ENCODE assay signal across 17 cellular contexts in the genomic region with DNA sequence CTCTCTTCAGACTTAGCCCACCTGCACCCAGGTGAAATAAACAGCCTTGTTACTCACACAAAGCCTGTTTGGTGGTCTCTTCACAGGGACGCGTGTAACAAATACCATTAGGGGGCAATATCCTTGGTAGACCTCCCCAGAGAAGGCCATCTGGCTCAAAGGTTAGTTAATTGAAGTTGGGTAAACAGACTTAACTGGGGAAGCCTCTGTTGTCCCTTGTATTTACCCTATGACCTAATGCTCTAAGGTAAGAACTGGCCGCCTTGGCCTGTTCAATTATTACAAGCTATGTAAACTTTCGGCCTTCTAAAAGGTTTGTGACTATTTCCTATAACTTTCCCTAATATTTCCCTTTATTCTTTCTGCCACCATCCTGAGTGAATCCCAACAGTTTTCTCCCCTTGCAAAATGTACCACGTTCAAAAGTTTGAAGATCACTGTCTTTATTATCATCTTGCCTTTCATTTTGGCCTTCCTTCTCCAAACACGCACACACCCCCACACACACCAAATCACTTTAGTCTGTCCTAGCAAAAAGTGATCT. TPM values are rescaled to one million over a fixed set of nuclear protein-coding genes. Genes with fewer than 3 reads are reported as not detected.
A peak's percentile ranks its signal among the peaks of the same experiment; 100 is the strongest.
DNase-seq lines count a peak whose midpoint lies in the region; ATAC-seq, FAIRE-seq and TF ChIP-seq lines count a peak whose summit lies in the region.
"Had no signal": no experiment of that assay in that cellular context is flagged by ENCODE, and none has a peak within 500 bp of the region (broad histone marks: within the 10 kb centered on the region; RNA-seq: fewer than 3 reads in every experiment).

No MANE protein-coding gene starts in this region.

- TF ChIP-seq CTCF in VCaP (conservative IDR thresholded peaks at IDR 0.05) (no peak), GM10266 (IDR thresholded peaks at IDR 0.05; ENCODE audit: control insufficient read depth, insufficient read depth, low read depth, missing control alignments) (no peak)

- DNase-seq in activated naive CD4-positive, alpha-beta T cell treated with anti-CD3 and anti-CD28 coated beads, Interleukin-2, amount 50 U/mL, for 16 hours: no peak
- no peak for DNase-seq in left cardiac atrium
- no peak for DNase-seq in activated CD4-positive, alpha-beta T cell treated with anti-CD3 and anti-CD28 coated beads, Interleukin-2, amount 50 U/mL, for 1 hour
- DNase-seq in GM10266 (ENCODE audit: extremely low spot score): no peak
- DNase-seq: activated CD8-positive, alpha-beta T cell treated with anti-CD3 and anti-CD28 coated beads for 36 hours; DMS153; NCI-H1048; stimulated activated CD4-positive, alpha-beta T cell treated with anti-CD3 and anti-CD28 coated beads, Interleukin-2, amount 100 ng/mL, for 24 hours; testis had no signal

- FAIRE-seq in islet of Langerhans (lab: Jason Lieb, UNC): peak; percentile 47

- no peaks in the 10 kb centered on the region for H3K27me3 Mint-ChIP-seq in activated naive CD4-positive, alpha-beta T cell treated with anti-CD3 and anti-CD28 coated beads, Interleukin-2, amount 50 U/mL, for 24 hours
- H3K27me3 Mint-ChIP-seq: activated CD8-positive, alpha-beta T cell treated with anti-CD3 and anti-CD28 coated beads for 36 hours had no signal

- ATAC-seq in HG03196 (IDR thresholded peaks at IDR 0.05; ENCODE audit: unreplicated experiment) (no peak), left cardiac atrium (no peak)
- ATAC-seq: activated CD8-positive, alpha-beta T cell treated with anti-CD3 and anti-CD28 coated beads for 36 hours had no signal

- intact Hi-C loops in left cardiac atrium (cut with DNase I): no loop called here

- peaks cover 65% of the 10 kb centered on the region for H3K4me1 Mint-ChIP-seq in activated naive CD4-positive, alpha-beta T cell treated with anti-CD3 and anti-CD28 coated beads, Interleukin-2, amount 50 U/mL, for 24 hours

- H3K9me3 Mint-ChIP-seq in activated naive CD4-positive, alpha-beta T cell treated with anti-CD3 and anti-CD28 coated beads, Interleukin-2, amount 50 U/mL, for 24 hours: no peaks in the 10 kb centered on the region
- H3K9me3 Mint-ChIP-seq: activated CD8-positive, alpha-beta T cell treated with anti-CD3 and anti-CD28 coated beads for 36 hours; activated T-helper 2 cell treated with anti-CD3 and anti-CD28 coated beads, Interferon-gamma antibody, Interleukin-2, Interleukin-4, amounts not matched to agents 10 μg/mL and 5 μg/mL and 100 μg/mL, durations not matched to agents 14 hours and 24 hours and 36 hours; brain had no signal

- H3K27ac Mint-ChIP-seq in activated naive CD4-positive, alpha-beta T cell treated with anti-CD3 and anti-CD28 coated beads, Interleukin-2, amount 50 U/mL, for 24 hours: peak overlapping the region; percentile 97
- H3K27ac Mint-ChIP-seq: activated CD8-positive, alpha-beta T cell treated with anti-CD3 and anti-CD28 coated beads for 36 hours; activated T-helper 2 cell treated with anti-CD3 and anti-CD28 coated beads, Interferon-gamma antibody, Interleukin-2, Interleukin-4, amounts not matched to agents 10 μg/mL and 5 μg/mL and 100 μg/mL, durations not matched to agents 14 hours and 24 hours and 36 hours had no signal

- peak overlapping the region; percentile 92 for H3K4me3 Mint-ChIP-seq in activated naive CD4-positive, alpha-beta T cell treated with anti-CD3 and anti-CD28 coated beads, Interleukin-2, amount 50 U/mL, for 24 hours
- H3K4me3 Mint-ChIP-seq: activated CD8-positive, alpha-beta T cell treated with anti-CD3 and anti-CD28 coated beads for 36 hours had no signal

- H3K27ac ChIP-seq in VCaP: peak overlapping the region; percentile 89
- H3K27ac ChIP-seq: SJSA1, testis had no signal

- no peaks in the 10 kb centered on the region for H3K36me3 Mint-ChIP-seq in activated naive CD4-positive, alpha-beta T cell treated with anti-CD3 and anti-CD28 coated beads, Interleukin-2, amount 50 U/mL, for 24 hours
- H3K36me3 Mint-ChIP-seq: brain had no signal

RNA-seq across cellular contexts. Expression of a gene that starts 15.3 kb away (rescaled TPM):
- total RNA-seq in left cardiac atrium: 10 to 100 TPM; 23.1 to 80.0 TPM
- total RNA-seq: activated CD8-positive, alpha-beta T cell treated with anti-CD3 and anti-CD28 coated beads for 36 hours; activated T-helper 2 cell treated with anti-CD3 and anti-CD28 coated beads, Interferon-gamma antibody, Interleukin-2, Interleukin-4, amounts not matched to agents 10 μg/mL and 5 μg/mL and 100 μg/mL, durations not matched to agents 14 hours and 24 hours and 36 hours; lung microvascular endothelial cell; SJSA1 had no signal

RNA-seq across cellular contexts. Expression of a gene that starts 26.7 kb away (rescaled TPM):
- 1 to 10 TPM; 7.2 to 9.8 TPM for total RNA-seq in left cardiac atrium
